In genomic region chr16:14490281-14490680, GRCh38 we compare ENCODE assay signal across 19 cellular contexts.
A peak's percentile ranks its signal among the peaks of the same experiment; 100 is the strongest.
DNase-seq lines count a peak whose midpoint lies in the region; ATAC-seq, FAIRE-seq and TF ChIP-seq lines count a peak whose summit lies in the region.
"Had no signal": no experiment of that assay in that cellular context is flagged by ENCODE, and none has a peak within 500 bp of the region (broad histone marks: within the 10 kb centered on the region; RNA-seq: fewer than 3 reads in every experiment).

No MANE protein-coding gene starts in this region.

- H3K79me2 ChIP-seq in K562 (ENCODE audit: control insufficient read depth, insufficient read depth, low read length) (peaks cover 14% of the 10 kb centered on the region; the same call in 1 of the 3 replicates), HepG2 (ENCODE audit: insufficient read depth, low read length) (peaks cover 2% of the 10 kb centered on the region)

- BruUV-seq in K562 (replicated peaks; lab: Mats Ljungman, UMichigan) (no TSS peak), HepG2 (replicated peaks; lab: Mats Ljungman, UMichigan) (no TSS peak)

- POLR2A ChIA-PET in K562 (lab: Yijun Ruan, JAX) (no interaction called here), HepG2 (lab: Yijun Ruan, JAX) (no interaction called here)
- POLR2A ChIA-PET in naive thymus-derived CD8-positive, alpha-beta T cell (lab: Charles Lee): no interaction called here

- H2AFZ ChIP-seq in K562 (ENCODE audit: low read depth, low read length) (no peak overlapping the region), HepG2 (ENCODE audit: low read length) (no peak overlapping the region)
- H2AFZ ChIP-seq: GM23248 had no signal

- no peaks in the 10 kb centered on the region for H3K9me3 Mint-ChIP-seq in naive thymus-derived CD8-positive, alpha-beta T cell
- H3K9me3 Mint-ChIP-seq: CD4-positive, alpha-beta T cell had no signal

- H3K27ac ChIP-seq in heart left ventricle (peak overlapping the region in 4 of 12 donors; percentile 27 to 60 (median 46)), right cardiac atrium (ENCODE audit: low read length) (no peak overlapping the region), K562 (ENCODE audit: extremely low read depth, low read depth, low read length) (peak overlapping the region; percentile 29; the same call in 1 of the 3 replicates), HepG2 (ENCODE audit: extremely low read length, insufficient read depth, low read length) (no peak overlapping the region), gastrocnemius medialis (peak overlapping the region; percentile 81 to 92 (median 86))
- no peak overlapping the region for H3K27ac ChIP-seq in effector memory CD4-positive, alpha-beta T cell (ENCODE audit: insufficient read depth, low read length, poor library complexity, severe bottlenecking)
- H3K27ac ChIP-seq: GM23248 had no signal

- H4K20me1 ChIP-seq in K562 (replicated peaks; ENCODE audit: control insufficient read depth, insufficient read depth, low read length) (no peaks in the 10 kb centered on the region), HepG2 (ENCODE audit: insufficient read depth, low read length) (no peaks in the 10 kb centered on the region)

- no peak overlapping the region for H3K4me3 Mint-ChIP-seq in naive thymus-derived CD8-positive, alpha-beta T cell
- H3K4me3 Mint-ChIP-seq: CD4-positive, alpha-beta T cell had no signal

- H3K9me3 ChIP-seq in heart left ventricle: no peaks in the 10 kb centered on the region
- no peaks in the 10 kb centered on the region for H3K9me3 ChIP-seq in right cardiac atrium (ENCODE audit: control insufficient read depth, low read length)
- no peaks in the 10 kb centered on the region for H3K9me3 ChIP-seq in K562 (replicated peaks; ENCODE audit: control insufficient read depth, insufficient read depth, low read depth, low read length)
- H3K9me3 ChIP-seq in HepG2 (ENCODE audit: low read length): no peaks in the 10 kb centered on the region
- no peaks in the 10 kb centered on the region for H3K9me3 ChIP-seq in gastrocnemius medialis
- no peaks in the 10 kb centered on the region for H3K9me3 ChIP-seq in effector memory CD4-positive, alpha-beta T cell (ENCODE audit: control insufficient read depth, low read length)
- H3K9me3 ChIP-seq: BE2C had no signal

- H3K9me1 ChIP-seq in K562 (ENCODE audit: control insufficient read depth, insufficient read depth, low read length): no peaks in the 10 kb centered on the region

- TF ChIP-seq RAD21 in K562 (CRISPR knock-in tag; conservative IDR thresholded peaks at IDR 0.05 in 1 of 2, IDR thresholded peaks at IDR 0.05 in 1 of 2) (no peak), HepG2 (CRISPR knock-in tag; IDR thresholded peaks at IDR 0.05) (no peak)

- H3K4me3 ChIP-seq in heart left ventricle: no peak overlapping the region
- H3K4me3 ChIP-seq in right cardiac atrium (ENCODE audit: low read length): no peak overlapping the region
- H3K4me3 ChIP-seq in K562: no peak overlapping the region
- H3K4me3 ChIP-seq in HepG2 (replicated peaks in 1 of 3; ENCODE audit: insufficient read depth in 1 of 3, low read depth in 2 of 3, low read length in 3 of 3): no peak overlapping the region
- no peak overlapping the region for H3K4me3 ChIP-seq in gastrocnemius medialis
- H3K4me3 ChIP-seq in effector memory CD4-positive, alpha-beta T cell (ENCODE audit: insufficient read depth, low read depth, low read length, poor library complexity, severe bottlenecking): no peak overlapping the region
- H3K4me3 ChIP-seq: GM23248 had no signal

- FAIRE-seq in K562 (lab: Jason Lieb, UNC): no peak
- no peak for FAIRE-seq in HepG2 (lab: Jason Lieb, UNC)

- TF ChIP-seq EP300 in K562 (IDR thresholded peaks at IDR 0.05; ENCODE audit: low read length) (no peak), HepG2 (IDR thresholded peaks at IDR 0.05; ENCODE audit: low read depth in 2 of 2, low read length in 2 of 2) (no peak), HepG2 (CRISPR knock-in tag; IDR thresholded peaks at IDR 0.05; ENCODE audit: borderline replicate concordance) (no peak)

- H3K27me3 ChIP-seq in heart left ventricle: no peaks in the 10 kb centered on the region
- H3K27me3 ChIP-seq in right cardiac atrium (ENCODE audit: control insufficient read depth, insufficient read depth): no peaks in the 10 kb centered on the region
- H3K27me3 ChIP-seq in K562 (ENCODE audit: control insufficient read depth in 2 of 2, insufficient read depth in 2 of 2, low read length in 2 of 2): no peaks in the 10 kb centered on the region
- H3K27me3 ChIP-seq in HepG2 (ENCODE audit: control insufficient read depth in 1 of 2, insufficient read depth in 2 of 2, low read length in 2 of 2): no peaks in the 10 kb centered on the region
- no peaks in the 10 kb centered on the region for H3K27me3 ChIP-seq in gastrocnemius medialis
- no peaks in the 10 kb centered on the region for H3K27me3 ChIP-seq in effector memory CD4-positive, alpha-beta T cell (replicated peaks; ENCODE audit: control insufficient read depth, insufficient read depth, low read length, poor library complexity, severe bottlenecking)
- H3K27me3 ChIP-seq: BE2C had no signal

- peak overlapping the region in 2 of 10 donors; percentile 62 to 77 for H3K27ac Mint-ChIP-seq in naive thymus-derived CD8-positive, alpha-beta T cell
- H3K27ac Mint-ChIP-seq: CD4-positive, alpha-beta T cell had no signal

- in situ Hi-C loops in K562 (cut with MboI): no loop called here
- in situ Hi-C loops in HepG2 (cut with HindIII; ENCODE audit: extremely low pct_ligation_motif_present, low pct_unique_long_range_greater_than_20kb): no loop called here
- in situ Hi-C loops in gastrocnemius medialis (cut with MboI; ENCODE audit: low sequenced_read_pairs in 4 of 4): no loop called here

- CTCF ChIA-PET in K562 (lab: Yijun Ruan, JAX; ENCODE audit: low intra/inter-chr PET ratio) (no interaction called here), HepG2 (lab: Yijun Ruan, JAX; ENCODE audit: low intra/inter-chr PET ratio, low total read pairs) (no interaction called here)

- H3K4me1 ChIP-seq in heart left ventricle (peaks cover 0 to 56% (median 31%) of the 10 kb centered on the region in 12 donors), right cardiac atrium (ENCODE audit: control insufficient read depth, insufficient read depth, low read length) (peaks cover 3% of the 10 kb centered on the region), K562 (replicated peaks in 1 of 2; ENCODE audit: control insufficient read depth in 2 of 2, insufficient read depth in 2 of 2, low read length in 2 of 2) (peaks cover 7 to 35% of the 10 kb centered on the region in 2 experiments), HepG2 (ENCODE audit: insufficient read depth, low read length) (peaks cover 86% of the 10 kb centered on the region), gastrocnemius medialis (peaks cover 34 to 56% of the 10 kb centered on the region in 2 donors)
- peaks cover 8% of the 10 kb centered on the region for H3K4me1 ChIP-seq in effector memory CD4-positive, alpha-beta T cell (ENCODE audit: control insufficient read depth, insufficient read depth, low read length, poor library complexity, severe bottlenecking)

- H3K36me3 ChIP-seq in heart left ventricle (peaks cover 0 to 3% (median 0%) of the 10 kb centered on the region in 9 donors), K562 (ENCODE audit: control insufficient read depth, insufficient read depth, low read length) (no peaks in the 10 kb centered on the region), HepG2 (replicated peaks in 1 of 2; ENCODE audit: control insufficient read depth in 1 of 2, insufficient read depth in 2 of 2, low read length in 2 of 2) (peaks cover 0 to 4% of the 10 kb centered on the region in 2 experiments; a peak in 1 of 5 replicates), gastrocnemius medialis (no peaks in the 10 kb centered on the region)
- no peaks in the 10 kb centered on the region for H3K36me3 ChIP-seq in effector memory CD4-positive, alpha-beta T cell (ENCODE audit: control insufficient read depth, insufficient read depth, low read length)
- H3K36me3 ChIP-seq: BE2C had no signal

- ATAC-seq in heart left ventricle (peak in 3 of 4 donors; percentile 8 to 47 (median 28)), right cardiac atrium (no peak), K562 (no peak), HepG2 (no peak), gastrocnemius medialis (no peak)
- no peak for ATAC-seq in naive thymus-derived CD8-positive, alpha-beta T cell

- DNase-seq in heart left ventricle (no peak), right cardiac atrium (no peak), K562 (ENCODE audit: extremely low read depth in 1 of 4, low spot score in 3 of 4) (peak in 1 of 4 experiments; percentile 18), HepG2 (ENCODE audit: low spot score) (no peak), gastrocnemius medialis (no peak)
- no peak for DNase-seq in activated naive CD4-positive, alpha-beta T cell treated with Interleukin-2 at 50 U/mL for 16 hours
- no peak for DNase-seq in naive thymus-derived CD8-positive, alpha-beta T cell
- no peak for DNase-seq in effector memory CD4-positive, alpha-beta T cell
- DNase-seq: 8988T; BE2C; CD4-positive, alpha-beta T cell; GF-D8; GM23248; NCI-H1092 treated with DMSO at 0.1 percent for 48 hours; NCI-H146; NCI-H2081; NCI-H774; OCI-M1; SIG-M5 had no signal

- H3K4me1 Mint-ChIP-seq in naive thymus-derived CD8-positive, alpha-beta T cell: peaks cover 33 to 55% (median 47%) of the 10 kb centered on the region in 4 donors

- peak overlapping the region in 1 of 2 experiments; percentile 4; a peak in 1 of 4 replicates for H3K9ac ChIP-seq in K562 (ENCODE audit: insufficient read depth in 1 of 2, low read depth in 2 of 2, low read length in 2 of 2)
- no peak overlapping the region for H3K9ac ChIP-seq in HepG2 (ENCODE audit: insufficient read depth, low read depth, low read length)
- H3K9ac ChIP-seq: GM23248 had no signal

- TF ChIP-seq POLR2A in heart left ventricle (IDR thresholded peaks at IDR 0.05) (no peak), K562 (conservative IDR thresholded peaks at IDR 0.05) (no peak), HepG2 (IDR thresholded peaks at IDR 0.05; ENCODE audit: insufficient read depth in 1 of 2, low read depth in 2 of 2, low read length in 2 of 2) (no peak), gastrocnemius medialis (IDR thresholded peaks at IDR 0.05) (no peak)

- peaks cover 0 to 13% (median 0%) of the 10 kb centered on the region in 3 donors for H3K36me3 Mint-ChIP-seq in naive thymus-derived CD8-positive, alpha-beta T cell

- WGBS in heart left ventricle, 4 donors: 63 to 79% (median 72%) methylated on average over 5 of the region's 5 CpGs
- WGBS in right cardiac atrium: 79% methylated on average over 5 of the region's 5 CpGs
- 43% methylated on average over 5 of the region's 5 CpGs for WGBS in K562 (ENCODE audit: insufficient coverage, low coverage, missing lambda C conversion rate)
- WGBS in HepG2 (ENCODE audit: low lambda C conversion rate): 96% methylated on average over 5 of the region's 5 CpGs

- H3K4me2 ChIP-seq in K562 (ENCODE audit: insufficient read depth, low read length) (no peak overlapping the region; the same call in 1 of the 2 replicates), HepG2 (ENCODE audit: low read depth, low read length) (no peak overlapping the region)

- intact Hi-C loops in heart left ventricle (cut with DNase I) (no loop called here), right cardiac atrium (cut with DNase I) (no loop called here), K562 (cut with micrococcal nuclease) (no loop called here), HepG2 (cut with micrococcal nuclease; ENCODE audit: unreplicated experiment) (no loop called here), gastrocnemius medialis (cut with DNase I; ENCODE audit: low total_unique reads) (no loop called here)

- H3K27me3 Mint-ChIP-seq in naive thymus-derived CD8-positive, alpha-beta T cell: no peaks in the 10 kb centered on the region
- H3K27me3 Mint-ChIP-seq: CD4-positive, alpha-beta T cell had no signal

- TF ChIP-seq CTCF in heart left ventricle (IDR thresholded peaks at IDR 0.05) (no peak), K562 (IDR thresholded peaks at IDR 0.05 in 2 of 3, conservative IDR thresholded peaks at IDR 0.05 in 1 of 3; ENCODE audit: insufficient read depth in 2 of 3, low read depth in 1 of 3, low read length in 3 of 3) (no peak), HepG2 (CRISPR knock-in tag; IDR thresholded peaks at IDR 0.05) (no peak), gastrocnemius medialis (IDR thresholded peaks at IDR 0.05 in 4 of 5, conservative IDR thresholded peaks at IDR 0.05 in 1 of 5) (no peak)

Comparison
In these comparisons a context has a peak if more than half of its experiments do, and no peak if none do; other contexts are left out.
1. ATAC-seq: peak in heart left ventricle (3 of 4); none in right cardiac atrium (0 of 2), K562 (single experiment), HepG2 (single experiment), gastrocnemius medialis (0 of 2) and naive thymus-derived CD8-positive, alpha-beta T cell (0 of 2).
2. H3K27ac ChIP-seq: peak in K562 (single experiment) and gastrocnemius medialis (4 of 4); none in right cardiac atrium (single experiment), HepG2 (single experiment) and effector memory CD4-positive, alpha-beta T cell (single experiment).